Comparison of ENCODE assay signal across 7 cellular contexts in genomic region chr7:138000081-138000701, GRCh38. TPM values are rescaled to one million over a fixed set of nuclear protein-coding genes. Genes with fewer than 3 reads are reported as not detected.
DNase-seq lines count a peak whose midpoint lies in the region; ATAC-seq and TF ChIP-seq lines count a peak whose summit lies in the region.

No MANE protein-coding gene starts in this region.

- peaks cover 15% of the 10 kb centered on the region for H3K36me3 Mint-ChIP-seq in brain
- no peaks in the 10 kb centered on the region for H3K36me3 Mint-ChIP-seq in immature natural killer cell

- H3K27me3 Mint-ChIP-seq in brain: peaks cover 11% of the 10 kb centered on the region
- peaks cover 2 to 14% (median 5%) of the 10 kb centered on the region in 3 donors for H3K27me3 Mint-ChIP-seq in immature natural killer cell (ENCODE audit: low read depth in 3 of 3)

- no peaks in the 10 kb centered on the region for H3K9me3 Mint-ChIP-seq in brain
- H3K9me3 Mint-ChIP-seq in immature natural killer cell: no peaks in the 10 kb centered on the region

- H3K4me3 Mint-ChIP-seq in brain (peak overlapping the region; percentile 90 to 97 (median 94)), immature natural killer cell (peak overlapping the region; percentile 92 to 96 (median 94))

- no peak for TF ChIP-seq CTCF in brain (conservative IDR thresholded peaks at IDR 0.05)

- DNase-seq in NCI-H2107 (lab: John Stamatoyannopoulos, UW) (peak; percentile 7), immature natural killer cell (no peak), smooth muscle cell of the brain vasculature (ENCODE audit: low read depth, low spot score) (peak; percentile 92)

- peak overlapping the region; percentile 95 for H3K4me3 ChIP-seq in GM08714 (ENCODE audit: low read length)

- H3K27ac Mint-ChIP-seq in brain (peak overlapping the region; percentile 86 to 95 (median 90)), immature natural killer cell (peak overlapping the region; percentile 55 to 94 (median 76))

- ATAC-seq in activated CD4-positive, CD25-positive, alpha-beta regulatory T cell treated with anti-CD3 and anti-CD28 coated beads, Interleukin-2, amount 50 U/mL, for 24 hours: no peak
- ATAC-seq in HG02840 (IDR thresholded peaks at IDR 0.05; ENCODE audit: low FRiP score, unreplicated experiment): no peak

- H3K4me1 Mint-ChIP-seq in brain: peaks cover 57% of the 10 kb centered on the region
- peaks cover 50 to 73% of the 10 kb centered on the region in 2 donors for H3K4me1 Mint-ChIP-seq in immature natural killer cell

RNA-seq across cellular contexts. Expression of gene CREB3L2, which starts 1.7 kb away (rescaled TPM):
- polyA plus RNA-seq in brain (ENCODE audit: insufficient read depth, low read depth, low replicate concordance): 7.1 TPM
- 10 to 100 TPM; 10.8 to 21.6 (median 12.6) TPM for polyA plus RNA-seq in immature natural killer cell

Comparison
In these comparisons a context has a peak if more than half of its experiments do, and no peak if none do; other contexts are left out.
1. DNase-seq: peak in NCI-H2107 (single experiment) and smooth muscle cell of the brain vasculature (single experiment); none in immature natural killer cell (0 of 3).